In the genomic region with DNA sequence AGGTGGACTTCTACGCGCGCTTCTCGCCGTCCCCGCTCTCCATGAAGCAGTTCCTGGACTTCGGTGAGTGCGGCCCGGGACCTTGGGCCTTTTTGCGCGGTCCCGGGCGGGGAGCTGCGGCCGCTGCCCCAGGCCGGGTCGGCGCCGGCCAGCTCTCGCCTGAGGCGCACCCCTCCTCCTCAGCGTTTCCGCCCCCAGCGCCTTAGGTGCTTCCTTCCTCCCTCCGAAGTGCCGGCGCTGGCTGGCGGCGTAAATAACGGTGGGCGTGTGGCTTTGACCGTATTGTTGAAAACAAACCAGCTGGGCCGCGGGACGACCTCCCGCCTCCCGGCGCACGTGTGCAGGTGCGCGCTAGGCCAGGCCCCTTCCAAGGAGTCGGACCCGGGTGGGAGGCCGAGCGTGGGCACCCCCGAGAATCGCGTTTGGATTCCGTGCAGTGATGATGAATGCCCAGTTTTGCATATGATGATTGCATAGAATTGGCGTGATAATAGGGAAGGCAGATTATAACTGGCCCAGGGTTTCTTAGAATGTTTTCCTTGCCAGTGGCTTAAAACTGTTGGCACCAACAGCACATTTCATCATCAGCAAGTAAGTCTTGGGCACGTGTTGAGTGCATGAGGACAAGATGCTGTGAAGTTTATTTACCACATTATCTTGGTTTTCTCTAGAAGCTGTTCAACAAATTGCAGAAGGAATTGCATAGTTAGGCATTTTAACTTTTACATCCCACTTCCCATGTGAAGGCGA, we compare ENCODE assay signal across 8 cellular contexts.
DNase-seq lines count a peak whose midpoint lies in the region; ATAC-seq and TF ChIP-seq lines count a peak whose summit lies in the region.

No MANE protein-coding gene starts in this region.

- no peak for TF ChIP-seq CTCF in fibroblast of pulmonary artery (IDR thresholded peaks at IDR 0.05; ENCODE audit: low read length, missing control alignments)

- DNase-seq in CMK (ENCODE audit: low read depth) (peak; percentile 65), OCI-M1 (lab: John Stamatoyannopoulos, UW) (peak; percentile 79), activated T-helper 1 cell treated with Interleukin-2 at 50 U/mL for 16 hours (ENCODE audit: low read depth) (peak; percentile 43), fibroblast of pulmonary artery (ENCODE audit: low read depth) (peak; percentile 78), substantia nigra (lab: John Stamatoyannopoulos, UW) (peak in 29 of 49 donors; percentile 8 to 64 (median 26))

- peak overlapping the region; percentile 73 for H2AFZ ChIP-seq in neuron (ENCODE audit: low read depth, low read length)

- H3K27ac ChIP-seq in substantia nigra (ENCODE audit: low read depth, low read length, poor library complexity, severe bottlenecking), result peak overlapping the region; percentile 69

- no peaks in the 10 kb centered on the region for H3K9me3 ChIP-seq in neuron (ENCODE audit: low read length)

- peaks cover 14% of the 10 kb centered on the region for H3K4me1 ChIP-seq in neuron (ENCODE audit: insufficient read depth, low read length)

- H3K4me3 ChIP-seq in fibroblast of pulmonary artery (replicated peaks; ENCODE audit: low read depth, low read length) (peak overlapping the region; percentile 82), neuron (ENCODE audit: low read length) (peak overlapping the region; percentile 57)

- no peaks in the 10 kb centered on the region for H3K27me3 ChIP-seq in neuron (ENCODE audit: insufficient read depth, low read length)

- no peaks in the 10 kb centered on the region for H3K36me3 ChIP-seq in neuron (ENCODE audit: insufficient read depth, low read length)

- ATAC-seq in GM19438 (IDR thresholded peaks at IDR 0.05; ENCODE audit: low read depth, unreplicated experiment) (peak; percentile 71), HG03520 (IDR thresholded peaks at IDR 0.05; ENCODE audit: unreplicated experiment) (peak; percentile 58)

Comparison
In these comparisons a context has a peak if more than half of its experiments do, and no peak if none do; other contexts are left out.
1. Peak in every context shown above with its lines: DNase-seq, ATAC-seq, H3K4me3 ChIP-seq and H3K27ac ChIP-seq.
2. DNase-seq: peak in every context shown above with its lines; median percentile 79 in OCI-M1; 78 in fibroblast of pulmonary artery; 65 in CMK; 43 in activated T-helper 1 cell treated with Interleukin-2 at 50 U/mL for 16 hours; 26 in substantia nigra.